In the genomic region with DNA sequence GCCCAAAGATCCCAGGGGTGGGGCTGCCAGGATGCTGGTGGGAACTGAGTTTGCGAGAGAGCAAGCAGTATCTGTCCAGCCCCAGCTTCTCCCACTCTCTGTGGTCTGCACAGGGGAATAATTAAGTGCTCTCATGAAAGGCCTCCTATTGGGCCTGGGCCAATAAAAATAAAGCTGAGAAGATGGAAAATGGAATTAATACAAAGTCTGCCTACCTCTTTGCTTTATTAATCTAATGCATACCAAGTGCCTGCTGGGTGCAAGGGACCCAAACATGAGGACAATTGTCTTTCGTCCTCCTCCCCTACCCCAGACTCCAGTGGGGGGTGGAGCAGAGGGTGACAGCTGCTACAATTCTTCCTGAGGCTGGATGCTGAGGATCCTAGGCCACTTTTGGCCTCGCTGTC, we compare ENCODE assay signal across 13 cellular contexts. TPM values are rescaled to one million over a fixed set of nuclear protein-coding genes. Genes with fewer than 3 reads are reported as not detected.
DNase-seq lines count a peak whose midpoint lies in the region; ATAC-seq and TF ChIP-seq lines count a peak whose summit lies in the region.
"Had no signal": no experiment of that assay in that cellular context is flagged by ENCODE, and none has a peak within 500 bp of the region (broad histone marks: within the 10 kb centered on the region; RNA-seq: fewer than 3 reads in every experiment).

No MANE protein-coding gene starts in this region.

- no peak overlapping the region for H2BK15ac ChIP-seq in mesenchymal stem cell (ENCODE audit: low read depth, poor library complexity, severe bottlenecking)

- H4K20me1 ChIP-seq in BLaER1 treated with 17β-estradiol and CSF1 and Interleukin-3, amounts not matched to agents 10 nM and 100 nM = peaks cover 94 to 100% (median 100%) of the 10 kb centered on the region in 11 experiments

- H3K4me1 ChIP-seq in BLaER1 treated with 17β-estradiol and CSF1 and Interleukin-3, amounts not matched to agents 10 nM and 100 nM = peaks cover 80 to 94% (median 90%) of the 10 kb centered on the region in 10 experiments
- peaks cover 32% of the 10 kb centered on the region for H3K4me1 ChIP-seq in mesenchymal stem cell (ENCODE audit: control insufficient read depth, insufficient read depth, low read depth, low read length)

- POLR2A ChIA-PET in activated naive CD8-positive, alpha-beta T cell treated with anti-CD3 and anti-CD28 coated beads, Interleukin-2, amount 10 ng/mL, durations not matched to agents 7 days and 5 days (lab: Charles Lee) = interaction anchor here (0.6 to 2.8 kb wide), 6 partner anchors 8 to 47 kb away, joined by 3 to 23 read pairs (median 6); partner anchors contain the start of gene ADGRE5

- no peak overlapping the region; a peak in 1 of 22 replicates for H3K27ac ChIP-seq in BLaER1 treated with 17β-estradiol and CSF1 and Interleukin-3, amounts not matched to agents 10 nM and 100 nM
- peak overlapping the region; percentile 10 for H3K27ac ChIP-seq in mesenchymal stem cell (ENCODE audit: low read length, poor library complexity, severe bottlenecking)
- H3K27ac ChIP-seq: ovary had no signal

- H4K91ac ChIP-seq in mesenchymal stem cell (ENCODE audit: low read length) = no peak overlapping the region

- no peaks in the 10 kb centered on the region for H3K9me3 ChIP-seq in BLaER1 treated with 17β-estradiol and CSF1 and Interleukin-3, amounts not matched to agents 10 nM and 100 nM (replicated peaks in 1 of 11)
- H3K9me3 ChIP-seq in mesenchymal stem cell (ENCODE audit: control insufficient read depth, low read length) = no peaks in the 10 kb centered on the region
- H3K9me3 ChIP-seq: ovary had no signal

- no peak overlapping the region for H4K8ac ChIP-seq in mesenchymal stem cell (ENCODE audit: low read length)

- WGBS in mesenchymal stem cell = 87% methylated on average over 3 of the region's 3 CpGs

- peak overlapping the region; percentile 9 to 100 (median 83); a peak in 19 of 22 replicates for H3K4me2 ChIP-seq in BLaER1 treated with 17β-estradiol and CSF1 and Interleukin-3, amounts not matched to agents 10 nM and 100 nM
- H3K4me2 ChIP-seq in mesenchymal stem cell (ENCODE audit: low read length, poor library complexity, severe bottlenecking) = peak overlapping the region; percentile 9

- H3K14ac ChIP-seq in mesenchymal stem cell (ENCODE audit: low read length in 2 of 2) = no peak overlapping the region

- H2BK12ac ChIP-seq in mesenchymal stem cell (ENCODE audit: low read length in 2 of 2) = no peak overlapping the region

- H3K4me3 Mint-ChIP-seq in activated naive CD8-positive, alpha-beta T cell treated with anti-CD3 and anti-CD28 coated beads, Interleukin-2, amount 10 ng/mL, durations not matched to agents 7 days and 5 days = peak overlapping the region; percentile 7

- H3K9ac ChIP-seq in BLaER1 treated with 17β-estradiol and CSF1 and Interleukin-3, amounts not matched to agents 10 nM and 100 nM = peak overlapping the region in 8 of 11 experiments; percentile 15 to 59 (median 30); a peak in 10 of 22 replicates
- peak overlapping the region; percentile 3 for H3K9ac ChIP-seq in mesenchymal stem cell (ENCODE audit: low read length)

- no peaks in the 10 kb centered on the region for H3K27me3 Mint-ChIP-seq in activated naive CD8-positive, alpha-beta T cell treated with anti-CD3 and anti-CD28 coated beads, Interleukin-2, amount 10 ng/mL, durations not matched to agents 7 days and 5 days

- no peak overlapping the region for H3K18ac ChIP-seq in mesenchymal stem cell (ENCODE audit: low read depth in 1 of 2, low read length in 2 of 2)

- no peak for DNase-seq in activated naive CD8-positive, alpha-beta T cell treated with anti-CD3 and anti-CD28 coated beads, Interleukin-2, amount 10 ng/mL, durations not matched to agents 7 days and 5 days
- DNase-seq in mesenchymal stem cell (no peak), left lobe of liver (ENCODE audit: low spot score) (no peak)
- no peak for DNase-seq in stimulated activated CD4-positive, alpha-beta T cell treated with anti-CD3 and anti-CD28 coated beads, Interleukin-15, amount 100 ng/mL, for 24 hours
- DNase-seq: activated CD4-positive, alpha-beta T cell treated with anti-CD3 and anti-CD28 coated beads, Interleukin-2, amount 50 U/mL, for 1 hour; NCI-H226; ovary; SHP77 had no signal

- H3K9me3 Mint-ChIP-seq in activated naive CD8-positive, alpha-beta T cell treated with anti-CD3 and anti-CD28 coated beads, Interleukin-2, amount 10 ng/mL, durations not matched to agents 7 days and 5 days = no peaks in the 10 kb centered on the region

- peak; percentile 8 for TF ChIP-seq POLR2A in GM18951 (IDR thresholded peaks at IDR 0.05; ENCODE audit: extremely low read depth, insufficient read depth, insufficient read length)

- peaks cover 14% of the 10 kb centered on the region for H3K79me1 ChIP-seq in mesenchymal stem cell (replicated peaks; ENCODE audit: low read length, poor library complexity, severe bottlenecking)

- ATAC-seq in activated naive CD8-positive, alpha-beta T cell treated with anti-CD3 and anti-CD28 coated beads, Interleukin-2, amount 10 ng/mL, durations not matched to agents 7 days and 5 days (ENCODE audit: low read depth) = no peak
- ATAC-seq in left lobe of liver (no peak), HG03378 (IDR thresholded peaks at IDR 0.05; ENCODE audit: unreplicated experiment) (no peak), HG02870 (IDR thresholded peaks at IDR 0.05; ENCODE audit: unreplicated experiment) (no peak)

- H2BK120ac ChIP-seq in mesenchymal stem cell (ENCODE audit: low read depth, low read length) = no peak overlapping the region

- H3K36me3 ChIP-seq in BLaER1 treated with 17β-estradiol and CSF1 and Interleukin-3, amounts not matched to agents 10 nM and 100 nM = peaks cover 66 to 85% (median 84%) of the 10 kb centered on the region in 11 experiments
- H3K36me3 ChIP-seq in mesenchymal stem cell (ENCODE audit: control insufficient read depth in 1 of 2, insufficient read depth in 2 of 2, low read depth in 1 of 2, low read length in 2 of 2) = peaks cover 50 to 60% of the 10 kb centered on the region in 2 experiments
- H3K36me3 ChIP-seq: ovary had no signal

- no peak overlapping the region for H3K4me3 ChIP-seq in BLaER1 treated with 17β-estradiol and CSF1 and Interleukin-3, amounts not matched to agents 10 nM and 100 nM
- no peak overlapping the region for H3K4me3 ChIP-seq in mesenchymal stem cell (ENCODE audit: insufficient read depth in 1 of 2, low read depth in 1 of 2, low read length in 2 of 2)
- H3K4me3 ChIP-seq: coronary artery, ovary had no signal

- H3K27ac Mint-ChIP-seq in activated naive CD8-positive, alpha-beta T cell treated with anti-CD3 and anti-CD28 coated beads, Interleukin-2, amount 10 ng/mL, durations not matched to agents 7 days and 5 days = peak overlapping the region; percentile 61

- no peak overlapping the region for H3K23ac ChIP-seq in mesenchymal stem cell (ENCODE audit: low read length in 2 of 2)

- peaks cover 41% of the 10 kb centered on the region for H3K4me1 Mint-ChIP-seq in activated naive CD8-positive, alpha-beta T cell treated with anti-CD3 and anti-CD28 coated beads, Interleukin-2, amount 10 ng/mL, durations not matched to agents 7 days and 5 days

- H3K4ac ChIP-seq in mesenchymal stem cell (ENCODE audit: low read depth in 1 of 2, low read length in 2 of 2) = no peak overlapping the region

- in situ Hi-C loops in GM18951 (cut with MboI; ENCODE audit: low sequenced_read_pairs, unreplicated experiment) = loop anchor here (5.0 kb wide), 1 partner anchor 51 kb away; no protein-coding TSS in a partner anchor

- H2BK5ac ChIP-seq in mesenchymal stem cell (ENCODE audit: low read depth, low read length, poor library complexity, severe bottlenecking) = no peak overlapping the region

- no peak overlapping the region for H2AK5ac ChIP-seq in mesenchymal stem cell (ENCODE audit: low read length, severe bottlenecking)

- H2AFZ ChIP-seq in mesenchymal stem cell (ENCODE audit: low read depth, low read length) = no peak overlapping the region

- no peaks in the 10 kb centered on the region for H3K27me3 ChIP-seq in BLaER1 treated with 17β-estradiol and CSF1 and Interleukin-3, amounts not matched to agents 10 nM and 100 nM
- no peaks in the 10 kb centered on the region for H3K27me3 ChIP-seq in mesenchymal stem cell (ENCODE audit: control insufficient read depth in 1 of 2, insufficient read depth in 1 of 2, low read length in 2 of 2)
- H3K27me3 ChIP-seq: ovary had no signal

- H3K36me3 Mint-ChIP-seq in activated naive CD8-positive, alpha-beta T cell treated with anti-CD3 and anti-CD28 coated beads, Interleukin-2, amount 10 ng/mL, durations not matched to agents 7 days and 5 days = peaks cover 42% of the 10 kb centered on the region

RNA-seq across cellular contexts. Expression of gene DDX39A, which starts 5.4 kb away (rescaled TPM):
- total RNA-seq in activated naive CD8-positive, alpha-beta T cell treated with anti-CD3 and anti-CD28 coated beads, Interleukin-2, amount 10 ng/mL, durations not matched to agents 7 days and 5 days = 100 to 1,000 TPM; 192 to 202 TPM
- 46.7 TPM for polyA plus RNA-seq in mesenchymal stem cell (2013, experiment 1 of 2)
- 46.1 TPM for polyA plus RNA-seq in mesenchymal stem cell (2013, experiment 2 of 2)
- 18.0 TPM for total RNA-seq in left lobe of liver

RNA-seq across cellular contexts. Expression of gene PKN1, which starts 19.3 kb away (rescaled TPM):
- total RNA-seq in activated naive CD8-positive, alpha-beta T cell treated with anti-CD3 and anti-CD28 coated beads, Interleukin-2, amount 10 ng/mL, durations not matched to agents 7 days and 5 days = 100 to 1,000 TPM; 244 to 265 TPM
- 75.4 TPM for polyA plus RNA-seq in mesenchymal stem cell (2013, experiment 1 of 2)
- polyA plus RNA-seq in mesenchymal stem cell (2013, experiment 2 of 2) = 74.2 TPM
- 32.4 TPM for total RNA-seq in left lobe of liver

RNA-seq across cellular contexts. Expression of gene ADGRE5, which starts 32.5 kb away (rescaled TPM):
- 100 to 1,000 TPM; 304 to 315 TPM for total RNA-seq in activated naive CD8-positive, alpha-beta T cell treated with anti-CD3 and anti-CD28 coated beads, Interleukin-2, amount 10 ng/mL, durations not matched to agents 7 days and 5 days
- 48.9 TPM for polyA plus RNA-seq in mesenchymal stem cell (2013, experiment 1 of 2)
- 49.7 TPM for polyA plus RNA-seq in mesenchymal stem cell (2013, experiment 2 of 2)
- 11.7 TPM for total RNA-seq in left lobe of liver

Comparison
In these comparisons a context has a peak if more than half of its experiments do, and no peak if none do; other contexts are left out.
1. RNA of gene DDX39A, which starts 5.4 kb away (total RNA-seq): 192 to 202 TPM in activated naive CD8-positive, alpha-beta T cell treated with anti-CD3 and anti-CD28 coated beads, Interleukin-2, amount 10 ng/mL, durations not matched to agents 7 days and 5 days; 18.0 TPM in left lobe of liver (single experiment); every median in the first group is over 10 times any median in the second.
2. RNA of gene ADGRE5, which starts 32.5 kb away (total RNA-seq): 304 to 315 TPM in activated naive CD8-positive, alpha-beta T cell treated with anti-CD3 and anti-CD28 coated beads, Interleukin-2, amount 10 ng/mL, durations not matched to agents 7 days and 5 days; 11.7 TPM in left lobe of liver (single experiment); every median in the first group is over 10 times any median in the second.